1 cellular context compared by ENCODE assay signal in genomic region chr1:223876643-223877042, GRCh38.
TF ChIP-seq lines count a peak whose summit lies in the region.

No MANE protein-coding gene starts in this region.

TF ChIP-seq in IMR-90, 13 proteins besides CTCF, POLR2A, EP300 and RAD21 (continued from another document):
- TF ChIP-seq USF2 (IDR thresholded peaks at IDR 0.05; ENCODE audit: low read depth, low read length): no peak
- no peak for TF ChIP-seq NFE2L2 (IDR thresholded peaks at IDR 0.05; ENCODE audit: low read depth, low read length)
- no peak for TF ChIP-seq SMC3 (IDR thresholded peaks at IDR 0.05; ENCODE audit: low read depth, low read length)
- TF ChIP-seq CEBPB (IDR thresholded peaks at IDR 0.05; ENCODE audit: low read depth, low read length): no peak
- peak; percentile 78 for TF ChIP-seq MAFK (IDR thresholded peaks at IDR 0.05; ENCODE audit: low read depth, low read length)
